Comparison of ENCODE assay signal across 8 cellular contexts in genomic region chr14:85156319-85156718, GRCh38.
"Had no signal": no experiment of that assay in that cellular context is flagged by ENCODE, and none has a peak within 500 bp of the region (broad histone marks: within the 10 kb centered on the region; RNA-seq: fewer than 3 reads in every experiment).

No MANE protein-coding gene starts in this region.

- H3K9me3 ChIP-seq: HAP-1 had no signal

- DNase-seq: H7, HFFc6, KBM-7 had no signal

- H3K4me1 ChIP-seq: HAP-1 had no signal

- H3K36me3 ChIP-seq: HAP-1 had no signal

- ATAC-seq: GM23338, HCT116, HepG2 had no signal

- H2AFZ ChIP-seq: GM23338 had no signal

- H3K4me3 ChIP-seq: GM23338, HAP-1 had no signal

- FAIRE-seq: HepG2 had no signal

- H3K27ac ChIP-seq: HL-60 had no signal

- H3K4me2 ChIP-seq: GM23338 had no signal
